In the genomic region with DNA sequence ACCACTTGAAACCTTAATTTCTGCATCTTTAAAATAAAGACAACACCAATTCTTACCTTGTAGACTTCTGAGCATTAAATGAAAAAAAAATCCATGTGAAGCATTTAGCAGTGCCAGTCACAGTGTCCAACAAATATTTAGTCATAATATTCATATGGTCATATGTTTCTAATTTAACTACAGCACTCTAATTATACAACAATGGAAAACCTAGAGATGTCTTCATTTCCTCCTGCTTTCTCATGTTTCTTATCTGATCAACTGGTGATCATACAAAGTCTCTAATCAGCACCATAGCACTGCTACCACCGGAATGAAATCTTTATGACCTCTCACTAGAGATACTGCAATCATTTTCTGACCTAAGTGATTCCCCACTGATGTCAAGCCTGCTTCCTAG, we compare ENCODE assay signal across 30 cellular contexts. TPM values are rescaled to one million over a fixed set of nuclear protein-coding genes. Genes with fewer than 3 reads are reported as not detected.
"Had no signal": no experiment of that assay in that cellular context is flagged by ENCODE, and none has a peak within 500 bp of the region (broad histone marks: within the 10 kb centered on the region; RNA-seq: fewer than 3 reads in every experiment).

No MANE protein-coding gene starts in this region.

- H3K27me3 ChIP-seq: adrenal gland, body of pancreas, breast epithelium, MG63 had no signal

- H2AFZ ChIP-seq: PC-9 had no signal

- DNase-seq: activated CD4-positive, alpha-beta T cell treated with anti-CD3 and anti-CD28 coated beads, Interleukin-2, amount 10 ng/mL, durations not matched to agents 24 days and 14 days; activated CD4-positive, alpha-beta T cell treated with anti-CD3 and anti-CD28 coated beads, Interleukin-2, amount 50 U/mL, for 4 hours; activated CD8-positive, alpha-beta T cell treated with anti-CD3 and anti-CD28 coated beads for 36 hours; activated gamma-delta T cell; activated naive CD4-positive, alpha-beta T cell treated with Interleukin-2 at 50 U/mL for 16 hours; activated T-cell treated with anti-CD3 and anti-CD28 coated beads, Interleukin-2, amount 50 U/mL, for 1 hour; adrenal gland; body of pancreas; Kasumi-1; KG1; MG63; NCI-H1048; NCI-H1417; NCI-H1694; NCI-H1930; NCI-H2081 treated with DMSO at 0.1 percent for 48 hours; NCI-H2171; NCI-H2227 treated with DMSO at 0.1 percent for 48 hours; NCI-H446; NCI-H510A treated with DMSO at 0.1 percent for 48 hours; NCI-H526 treated with DMSO at 0.1 percent for 48 hours; PC-9 had no signal

- H3K36me3 ChIP-seq: adrenal gland, breast epithelium, MG63 had no signal

- H3K27ac ChIP-seq: adrenal gland, body of pancreas, breast epithelium, coronary artery, PC-9, RWPE1 had no signal

- H3K4me3 ChIP-seq: adrenal gland, body of pancreas, breast epithelium, coronary artery, MG63, PC-9 had no signal

- H3K9me3 ChIP-seq: adrenal gland, body of pancreas, breast epithelium, MG63 had no signal

- H3K4me1 ChIP-seq: adrenal gland, body of pancreas, breast epithelium had no signal

- ATAC-seq: activated CD8-positive, alpha-beta T cell treated with anti-CD3 and anti-CD28 coated beads for 36 hours; activated naive CD4-positive, alpha-beta T cell treated with anti-CD3 and anti-CD28 coated beads, Interleukin-2, amount 50 U/mL, for 72 hours; body of pancreas; Right ventricle myocardium inferior had no signal

- H3K4me2 ChIP-seq: PC-9 had no signal

RNA-seq across cellular contexts. Expression of gene SCN3A, which starts 10.2 kb away (rescaled TPM):
- total RNA-seq: activated CD8-positive, alpha-beta memory T cell treated with anti-CD3 and anti-CD28 coated beads for 36 hours; PC-9 had no signal

RNA-seq across cellular contexts. Expression of gene SCN2A, which starts 25.1 kb away (rescaled TPM):
- total RNA-seq: activated CD4-positive, alpha-beta T cell treated with anti-CD3 and anti-CD28 coated beads, Interleukin-2, amount 10 ng/mL, durations not matched to agents 24 days and 14 days; activated CD8-positive, alpha-beta memory T cell treated with anti-CD3 and anti-CD28 coated beads for 36 hours; activated CD8-positive, alpha-beta T cell treated with anti-CD3 and anti-CD28 coated beads for 36 hours; activated T-helper 2 cell treated with anti-CD3 and anti-CD28 coated beads, Interferon-gamma antibody, Interleukin-2, Interleukin-4, amounts not matched to agents 10 μg/mL and 5 μg/mL and 100 μg/mL, durations not matched to agents 14 hours and 24 hours and 36 hours; OCI-LY7 had no signal
